18 cellular contexts compared by ENCODE assay signal in the genomic region with DNA sequence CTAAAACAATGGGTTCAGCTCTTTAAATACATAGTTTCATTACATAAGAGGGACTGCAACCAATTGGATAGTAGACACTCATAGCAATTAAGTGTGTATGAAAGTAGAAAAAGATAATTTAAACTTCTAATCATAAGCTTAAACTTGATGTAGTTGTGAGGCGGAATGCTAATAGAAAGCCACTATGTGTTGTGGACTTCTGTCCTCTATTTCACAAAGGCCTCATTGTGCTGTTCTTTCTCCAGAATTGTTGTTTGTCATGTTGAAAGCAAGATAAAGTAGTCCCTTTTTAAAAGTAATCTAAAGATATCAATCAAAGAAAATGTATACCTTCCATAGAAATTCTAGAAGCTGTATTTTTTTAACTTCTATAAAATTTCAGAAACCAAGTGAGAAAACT.
DNase-seq lines count a peak whose midpoint lies in the region; ATAC-seq, FAIRE-seq and TF ChIP-seq lines count a peak whose summit lies in the region.
"Had no signal": no experiment of that assay in that cellular context is flagged by ENCODE, and none has a peak within 500 bp of the region (broad histone marks: within the 10 kb centered on the region; RNA-seq: fewer than 3 reads in every experiment).

No MANE protein-coding gene starts in this region.

- no peak overlapping the region for H3K27ac ChIP-seq in astrocyte (ENCODE audit: low read depth, low read length)
- no peak overlapping the region for H3K27ac ChIP-seq in pancreas
- no peak overlapping the region for H3K27ac ChIP-seq in upper lobe of left lung
- H3K27ac ChIP-seq in dorsolateral prefrontal cortex, result peak overlapping the region in 6 of 59 donors; percentile 7 to 50 (median 34)
- H3K27ac ChIP-seq: C4-2B had no signal

- H3K27me3 Mint-ChIP-seq in astrocyte (ENCODE audit: low read depth, unreplicated experiment), result no peaks in the 10 kb centered on the region
- H3K27me3 Mint-ChIP-seq: CD4-positive, alpha-beta memory T cell; IgD-negative memory B cell had no signal

- ATAC-seq in left lobe of liver (peak; percentile 31), pancreas (no peak), upper lobe of left lung (ENCODE audit: low FRiP score in 2 of 2) (no peak), GM19455 (IDR thresholded peaks at IDR 0.05; ENCODE audit: unreplicated experiment) (no peak)
- ATAC-seq: GM12878 had no signal

- H3K4me1 Mint-ChIP-seq in astrocyte (ENCODE audit: low read depth, unreplicated experiment), result no peaks in the 10 kb centered on the region
- H3K4me1 Mint-ChIP-seq: CD4-positive, alpha-beta memory T cell; H9; IgD-negative memory B cell had no signal

- TF ChIP-seq POLR2A in upper lobe of left lung (IDR thresholded peaks at IDR 0.05), result no peak

- no peaks in the 10 kb centered on the region for H4K20me1 ChIP-seq in astrocyte (ENCODE audit: insufficient read depth, low read length)

- intact Hi-C loops in pancreas (cut with DNase I), result no loop called here
- intact Hi-C loops in dorsolateral prefrontal cortex (cut with DNase I), result no loop called here

- H3K9me3 Mint-ChIP-seq in astrocyte (ENCODE audit: unreplicated experiment), result no peaks in the 10 kb centered on the region

- H3K4me3 ChIP-seq in astrocyte (ENCODE audit: insufficient read depth, low read depth, low read length) (no peak overlapping the region), pancreas (no peak overlapping the region), upper lobe of left lung (no peak overlapping the region), dorsolateral prefrontal cortex (no peak overlapping the region)
- H3K4me3 ChIP-seq: GM12878 had no signal

- H3K27me3 ChIP-seq in astrocyte (ENCODE audit: insufficient read depth, low read length) (no peaks in the 10 kb centered on the region), pancreas (no peaks in the 10 kb centered on the region), upper lobe of left lung (no peaks in the 10 kb centered on the region), dorsolateral prefrontal cortex (peaks cover 0 to 44% (median 12%) of the 10 kb centered on the region in 45 donors)
- H3K27me3 ChIP-seq: BE2C had no signal

- no peaks in the 10 kb centered on the region for H3K36me3 Mint-ChIP-seq in astrocyte (ENCODE audit: low read depth, unreplicated experiment)
- H3K36me3 Mint-ChIP-seq: CD4-positive, alpha-beta memory T cell; IgD-negative memory B cell had no signal

- H3K4me1 ChIP-seq in astrocyte (ENCODE audit: insufficient read depth, low read length) (no peaks in the 10 kb centered on the region), pancreas (no peaks in the 10 kb centered on the region), upper lobe of left lung (no peaks in the 10 kb centered on the region)
- H3K4me1 ChIP-seq: BE2C had no signal

- DNase-seq in astrocyte (ENCODE audit: low read depth) (no peak), left lobe of liver (ENCODE audit: low spot score) (no peak), pancreas (no peak), superior temporal gyrus (ENCODE audit: extremely low spot score) (peak; percentile 27), upper lobe of left lung (no peak), dorsolateral prefrontal cortex (no peak)
- DNase-seq: BE2C; CD4-positive, alpha-beta memory T cell; COR-L47; DMS53; GOT3; H9 had no signal

- H3K4me3 Mint-ChIP-seq in astrocyte (ENCODE audit: unreplicated experiment), result no peak overlapping the region
- H3K4me3 Mint-ChIP-seq: CD4-positive, alpha-beta memory T cell; H9; IgD-negative memory B cell had no signal

- H3K36me3 ChIP-seq in astrocyte (ENCODE audit: insufficient read depth, low read length), result no peaks in the 10 kb centered on the region
- H3K36me3 ChIP-seq in pancreas, result no peaks in the 10 kb centered on the region
- H3K36me3 ChIP-seq in upper lobe of left lung, result no peaks in the 10 kb centered on the region
- H3K36me3 ChIP-seq: BE2C had no signal

- no peak overlapping the region for H3K27ac Mint-ChIP-seq in astrocyte (ENCODE audit: unreplicated experiment)
- H3K27ac Mint-ChIP-seq: CD4-positive, alpha-beta memory T cell; H9; IgD-negative memory B cell had no signal

- no peak for TF ChIP-seq EP300 in upper lobe of left lung (IDR thresholded peaks at IDR 0.05)

- TF ChIP-seq CTCF in astrocyte (IDR thresholded peaks at IDR 0.05; ENCODE audit: insufficient read depth, low read depth, low read length), result no peak
- no peak for TF ChIP-seq CTCF in pancreas (IDR thresholded peaks at IDR 0.05)
- no peak for TF ChIP-seq CTCF in upper lobe of left lung (IDR thresholded peaks at IDR 0.05)
- no peak for TF ChIP-seq CTCF in dorsolateral prefrontal cortex (IDR thresholded peaks at IDR 0.05 in 54 of 56, conservative IDR thresholded peaks at IDR 0.05 in 2 of 56; ENCODE audit: low read depth in 1 of 56, partially characterized antibody in 56 of 56)

- no peaks in the 10 kb centered on the region for H3K9me3 ChIP-seq in astrocyte (ENCODE audit: insufficient read depth, low read depth, low read length)
- H3K9me3 ChIP-seq in pancreas, result no peaks in the 10 kb centered on the region
- H3K9me3 ChIP-seq in upper lobe of left lung, result no peaks in the 10 kb centered on the region
- H3K9me3 ChIP-seq: BE2C had no signal

- no peak overlapping the region for H3K9ac ChIP-seq in astrocyte (ENCODE audit: low read length)

- FAIRE-seq in astrocyte (lab: Jason Lieb, UNC) (peak; percentile 23), pancreas (lab: Jason Lieb, UNC) (peak; percentile 97)
- FAIRE-seq: A204.1, GM12878, GM18507 had no signal

- H3K4me2 ChIP-seq in astrocyte (ENCODE audit: low read length), result no peak overlapping the region

- no peaks in the 10 kb centered on the region for H3K79me2 ChIP-seq in astrocyte (ENCODE audit: insufficient read depth, low read length)

- 58 to 71% methylated on average over 1 of the region's 1 CpG for WGBS in pancreas, 2 donors
- WGBS in upper lobe of left lung, 2 donors, result 96 to 97% methylated on average over 1 of the region's 1 CpG

- H2AFZ ChIP-seq in astrocyte (ENCODE audit: low read depth, low read length), result no peak overlapping the region
